1 cellular context compared by ENCODE assay signal in genomic region chrX:53081925-53082772, GRCh38.
A peak's percentile ranks its signal among the peaks of the same experiment; 100 is the strongest.
TF ChIP-seq lines count a peak whose summit lies in the region.

TSS of gene TSPYL2 (plus strand) at chrX:53082367. CDS start at chrX:53082499, 132 bp downstream.

TF ChIP-seq in HepG2, 621 proteins besides CTCF, POLR2A, EP300 and RAD21 (continued from another document and continues in another):
- no peak for TF ChIP-seq GFI1 (CRISPR knock-in tag; IDR thresholded peaks at IDR 0.05; ENCODE audit: borderline replicate concordance)
- TF ChIP-seq RFX5 (IDR thresholded peaks at IDR 0.05; ENCODE audit: low read depth, low read length): peak; percentile 100
- no peak for TF ChIP-seq ZNF20 (CRISPR knock-in tag; IDR thresholded peaks at IDR 0.05)
- TF ChIP-seq, protein P1, sequence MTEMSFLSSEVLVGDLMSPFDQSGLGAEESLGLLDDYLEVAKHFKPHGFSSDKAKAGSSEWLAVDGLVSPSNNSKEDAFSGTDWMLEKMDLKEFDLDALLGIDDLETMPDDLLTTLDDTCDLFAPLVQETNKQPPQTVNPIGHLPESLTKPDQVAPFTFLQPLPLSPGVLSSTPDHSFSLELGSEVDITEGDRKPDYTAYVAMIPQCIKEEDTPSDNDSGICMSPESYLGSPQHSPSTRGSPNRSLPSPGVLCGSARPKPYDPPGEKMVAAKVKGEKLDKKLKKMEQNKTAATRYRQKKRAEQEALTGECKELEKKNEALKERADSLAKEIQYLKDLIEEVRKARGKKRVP (CRISPR knock-in tag; IDR thresholded peaks at IDR 0.05): peak in 1 of 2 experiments; percentile 79; a peak in 2 of 4 replicates
- TF ChIP-seq, protein P2, sequence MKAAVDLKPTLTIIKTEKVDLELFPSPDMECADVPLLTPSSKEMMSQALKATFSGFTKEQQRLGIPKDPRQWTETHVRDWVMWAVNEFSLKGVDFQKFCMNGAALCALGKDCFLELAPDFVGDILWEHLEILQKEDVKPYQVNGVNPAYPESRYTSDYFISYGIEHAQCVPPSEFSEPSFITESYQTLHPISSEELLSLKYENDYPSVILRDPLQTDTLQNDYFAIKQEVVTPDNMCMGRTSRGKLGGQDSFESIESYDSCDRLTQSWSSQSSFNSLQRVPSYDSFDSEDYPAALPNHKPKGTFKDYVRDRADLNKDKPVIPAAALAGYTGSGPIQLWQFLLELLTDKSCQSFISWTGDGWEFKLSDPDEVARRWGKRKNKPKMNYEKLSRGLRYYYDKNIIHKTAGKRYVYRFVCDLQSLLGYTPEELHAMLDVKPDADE (CRISPR knock-in tag; IDR thresholded peaks at IDR 0.05): no peak
- no peak for TF ChIP-seq ZNF614 (CRISPR knock-in tag; IDR thresholded peaks at IDR 0.05; ENCODE audit: borderline replicate concordance)
- TF ChIP-seq ZBTB3 (CRISPR knock-in tag; IDR thresholded peaks at IDR 0.05; ENCODE audit: borderline replicate concordance, low read depth): no peak
- TF ChIP-seq, protein P3, sequence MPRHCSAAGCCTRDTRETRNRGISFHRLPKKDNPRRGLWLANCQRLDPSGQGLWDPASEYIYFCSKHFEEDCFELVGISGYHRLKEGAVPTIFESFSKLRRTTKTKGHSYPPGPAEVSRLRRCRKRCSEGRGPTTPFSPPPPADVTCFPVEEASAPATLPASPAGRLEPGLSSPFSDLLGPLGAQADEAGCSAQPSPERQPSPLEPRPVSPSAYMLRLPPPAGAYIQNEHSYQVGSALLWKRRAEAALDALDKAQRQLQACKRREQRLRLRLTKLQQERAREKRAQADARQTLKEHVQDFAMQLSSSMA (CRISPR knock-in tag; IDR thresholded peaks at IDR 0.05): no peak
- TF ChIP-seq ZFP82 (CRISPR knock-in tag; IDR thresholded peaks at IDR 0.05; ENCODE audit: borderline replicate concordance): no peak
- TF ChIP-seq BORCS8-MEF2B (CRISPR knock-in tag; IDR thresholded peaks at IDR 0.05): no peak
- no peak for TF ChIP-seq PCBP1 (IDR thresholded peaks at IDR 0.05; ENCODE audit: borderline replicate concordance, low read depth, low read length)
- TF ChIP-seq HIC2 (CRISPR knock-in tag; IDR thresholded peaks at IDR 0.05; ENCODE audit: low read depth): no peak
- no peak for TF ChIP-seq ZNF224 (CRISPR knock-in tag; IDR thresholded peaks at IDR 0.05)
- peak; percentile 48; the same call in 1 of the 2 replicates for TF ChIP-seq GATAD1 (CRISPR knock-in tag; IDR thresholded peaks at IDR 0.05)
- TF ChIP-seq, protein P4, sequence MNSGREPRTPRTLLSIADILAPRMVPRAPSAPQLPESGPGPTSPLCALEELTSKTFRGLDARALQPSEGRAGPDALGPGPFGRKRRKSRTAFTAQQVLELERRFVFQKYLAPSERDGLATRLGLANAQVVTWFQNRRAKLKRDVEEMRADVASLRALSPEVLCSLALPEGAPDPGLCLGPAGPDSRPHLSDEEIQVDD (CRISPR knock-in tag; IDR thresholded peaks at IDR 0.05; ENCODE audit: borderline replicate concordance): no peak
- TF ChIP-seq ZNF710 (CRISPR knock-in tag; IDR thresholded peaks at IDR 0.05; ENCODE audit: borderline replicate concordance): peak; percentile 66; the same call in 1 of the 2 replicates
- no peak for TF ChIP-seq ARID5B (CRISPR knock-in tag; IDR thresholded peaks at IDR 0.05)
- no peak for TF ChIP-seq PTBP1 (IDR thresholded peaks at IDR 0.05; ENCODE audit: low read depth, low read length, poor library complexity, severe bottlenecking)
- no peak for TF ChIP-seq IRX3 (CRISPR knock-in tag; IDR thresholded peaks at IDR 0.05; ENCODE audit: borderline replicate concordance, low read depth)
- TF ChIP-seq, protein P5, sequence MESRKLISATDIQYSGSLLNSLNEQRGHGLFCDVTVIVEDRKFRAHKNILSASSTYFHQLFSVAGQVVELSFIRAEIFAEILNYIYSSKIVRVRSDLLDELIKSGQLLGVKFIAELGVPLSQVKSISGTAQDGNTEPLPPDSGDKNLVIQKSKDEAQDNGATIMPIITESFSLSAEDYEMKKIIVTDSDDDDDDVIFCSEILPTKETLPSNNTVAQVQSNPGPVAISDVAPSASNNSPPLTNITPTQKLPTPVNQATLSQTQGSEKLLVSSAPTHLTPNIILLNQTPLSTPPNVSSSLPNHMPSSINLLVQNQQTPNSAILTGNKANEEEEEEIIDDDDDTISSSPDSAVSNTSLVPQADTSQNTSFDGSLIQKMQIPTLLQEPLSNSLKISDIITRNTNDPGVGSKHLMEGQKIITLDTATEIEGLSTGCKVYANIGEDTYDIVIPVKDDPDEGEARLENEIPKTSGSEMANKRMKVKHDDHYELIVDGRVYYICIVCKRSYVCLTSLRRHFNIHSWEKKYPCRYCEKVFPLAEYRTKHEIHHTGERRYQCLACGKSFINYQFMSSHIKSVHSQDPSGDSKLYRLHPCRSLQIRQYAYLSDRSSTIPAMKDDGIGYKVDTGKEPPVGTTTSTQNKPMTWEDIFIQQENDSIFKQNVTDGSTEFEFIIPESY (CRISPR knock-in tag; IDR thresholded peaks at IDR 0.05): no peak
- TF ChIP-seq GATA4 (IDR thresholded peaks at IDR 0.05; ENCODE audit: borderline replicate concordance, low read depth): 0 out of 2 replicates have a peak, but pooled peaks have one; percentile 36
- no peak for TF ChIP-seq MEIS2 (CRISPR knock-in tag; IDR thresholded peaks at IDR 0.05)
- TF ChIP-seq ZNF333 (CRISPR knock-in tag; IDR thresholded peaks at IDR 0.05; ENCODE audit: borderline replicate concordance): no peak; the same call in 1 of the 2 replicates
- no peak for TF ChIP-seq TBX3 (IDR thresholded peaks at IDR 0.05; ENCODE audit: borderline replicate concordance)
- peak; percentile 49; the same call in 1 of the 2 replicates for TF ChIP-seq KLF6 (CRISPR knock-in tag; IDR thresholded peaks at IDR 0.05)
- TF ChIP-seq ZNF143 (CRISPR knock-in tag; IDR thresholded peaks at IDR 0.05): no peak
- no peak for TF ChIP-seq SAFB2 (CRISPR knock-in tag; IDR thresholded peaks at IDR 0.05; ENCODE audit: borderline replicate concordance, low read depth)
- no peak for TF ChIP-seq CCAR2 (optimal IDR thresholded peaks at IDR 0.05; ENCODE audit: low read depth, low read length)
- TF ChIP-seq ZBTB49 (CRISPR knock-in tag; IDR thresholded peaks at IDR 0.05; ENCODE audit: borderline replicate concordance): no peak
- TF ChIP-seq ZFP36 (IDR thresholded peaks at IDR 0.05; ENCODE audit: borderline replicate concordance, low read depth, low read length, partially characterized antibody): no peak
- TF ChIP-seq ZNF44 (CRISPR knock-in tag; IDR thresholded peaks at IDR 0.05): no peak
- no peak for TF ChIP-seq ZNF326 (CRISPR knock-in tag; IDR thresholded peaks at IDR 0.05; ENCODE audit: borderline replicate concordance)
- TF ChIP-seq, protein P6, sequence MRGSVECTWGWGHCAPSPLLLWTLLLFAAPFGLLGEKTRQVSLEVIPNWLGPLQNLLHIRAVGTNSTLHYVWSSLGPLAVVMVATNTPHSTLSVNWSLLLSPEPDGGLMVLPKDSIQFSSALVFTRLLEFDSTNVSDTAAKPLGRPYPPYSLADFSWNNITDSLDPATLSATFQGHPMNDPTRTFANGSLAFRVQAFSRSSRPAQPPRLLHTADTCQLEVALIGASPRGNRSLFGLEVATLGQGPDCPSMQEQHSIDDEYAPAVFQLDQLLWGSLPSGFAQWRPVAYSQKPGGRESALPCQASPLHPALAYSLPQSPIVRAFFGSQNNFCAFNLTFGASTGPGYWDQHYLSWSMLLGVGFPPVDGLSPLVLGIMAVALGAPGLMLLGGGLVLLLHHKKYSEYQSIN (CRISPR knock-in tag; IDR thresholded peaks at IDR 0.05; ENCODE audit: borderline replicate concordance): no peak
- peak; percentile 51; the same call in 1 of the 2 replicates for TF ChIP-seq KDM2A (CRISPR knock-in tag; IDR thresholded peaks at IDR 0.05; ENCODE audit: borderline replicate concordance, low read depth)
- TF ChIP-seq ATM (IDR thresholded peaks at IDR 0.05; ENCODE audit: borderline replicate concordance): no peak
- TF ChIP-seq MXD1 (CRISPR knock-in tag; IDR thresholded peaks at IDR 0.05): peak; percentile 30; the same call in 1 of the 2 replicates
- no peak for TF ChIP-seq ISX (CRISPR knock-in tag; conservative IDR thresholded peaks at IDR 0.05)
- TF ChIP-seq MAFF (IDR thresholded peaks at IDR 0.05; ENCODE audit: low read depth, low read length): no peak
- TF ChIP-seq ZNF460 (CRISPR knock-in tag; IDR thresholded peaks at IDR 0.05; ENCODE audit: borderline replicate concordance): no peak
- TF ChIP-seq, protein P7, sequence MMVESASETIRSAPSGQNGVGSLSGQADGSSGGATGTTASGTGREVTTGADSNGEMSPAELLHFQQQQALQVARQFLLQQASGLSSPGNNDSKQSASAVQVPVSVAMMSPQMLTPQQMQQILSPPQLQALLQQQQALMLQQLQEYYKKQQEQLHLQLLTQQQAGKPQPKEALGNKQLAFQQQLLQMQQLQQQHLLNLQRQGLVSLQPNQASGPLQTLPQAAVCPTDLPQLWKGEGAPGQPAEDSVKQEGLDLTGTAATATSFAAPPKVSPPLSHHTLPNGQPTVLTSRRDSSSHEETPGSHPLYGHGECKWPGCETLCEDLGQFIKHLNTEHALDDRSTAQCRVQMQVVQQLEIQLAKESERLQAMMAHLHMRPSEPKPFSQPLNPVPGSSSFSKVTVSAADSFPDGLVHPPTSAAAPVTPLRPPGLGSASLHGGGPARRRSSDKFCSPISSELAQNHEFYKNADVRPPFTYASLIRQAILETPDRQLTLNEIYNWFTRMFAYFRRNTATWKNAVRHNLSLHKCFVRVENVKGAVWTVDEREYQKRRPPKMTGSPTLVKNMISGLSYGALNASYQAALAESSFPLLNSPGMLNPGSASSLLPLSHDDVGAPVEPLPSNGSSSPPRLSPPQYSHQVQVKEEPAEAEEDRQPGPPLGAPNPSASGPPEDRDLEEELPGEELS (CRISPR knock-in tag; IDR thresholded peaks at IDR 0.05): no peak
- TF ChIP-seq MBNL3 (CRISPR knock-in tag; conservative IDR thresholded peaks at IDR 0.05): no peak
- no peak for TF ChIP-seq PHF20 (CRISPR knock-in tag; IDR thresholded peaks at IDR 0.05)
- no peak for TF ChIP-seq ARID2 (CRISPR knock-in tag; IDR thresholded peaks at IDR 0.05; ENCODE audit: borderline replicate concordance)
